ENCODE assay signal across 14 cellular contexts in the genomic region with DNA sequence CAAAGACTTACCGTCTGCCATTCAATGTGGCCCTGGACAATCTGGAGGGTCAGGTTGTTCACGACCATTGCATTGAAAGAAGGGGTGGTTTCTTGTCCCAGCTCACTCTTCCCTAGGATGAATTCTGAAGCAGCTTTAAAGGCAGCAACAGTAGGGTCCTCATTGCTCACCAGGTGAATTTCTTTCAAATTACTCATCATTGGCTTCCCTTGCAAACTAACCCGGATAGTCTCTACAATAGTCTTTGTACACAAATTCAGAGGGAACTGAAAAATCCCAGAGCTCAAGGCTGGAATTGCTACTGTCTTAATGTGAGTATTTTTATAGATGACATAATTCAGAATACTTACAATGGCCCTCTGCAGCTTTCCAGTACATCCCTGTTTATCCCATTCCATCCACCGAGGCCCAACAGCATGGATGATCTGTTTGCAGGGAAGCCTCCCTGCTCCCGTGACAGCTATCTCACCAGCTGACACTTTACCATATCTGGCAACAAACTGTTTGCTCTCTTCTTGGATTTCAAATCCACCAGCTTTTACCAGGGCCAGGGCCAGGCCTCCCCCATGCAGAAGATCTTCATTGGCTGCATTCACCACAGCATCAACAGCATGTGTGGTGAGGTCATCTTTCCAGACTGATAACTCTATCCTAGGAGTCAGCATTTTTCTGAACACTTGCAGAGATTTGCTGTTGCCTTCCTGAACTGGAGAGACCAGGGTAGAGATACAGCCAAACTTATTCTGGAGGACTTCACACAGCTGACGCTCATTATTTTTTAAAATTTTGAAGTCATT. TPM values are rescaled to one million over a fixed set of nuclear protein-coding genes. Genes with fewer than 3 reads are reported as not detected.
DNase-seq lines count a peak whose midpoint lies in the region; ATAC-seq, FAIRE-seq and TF ChIP-seq lines count a peak whose summit lies in the region.
"Had no signal": no experiment of that assay in that cellular context is flagged by ENCODE, and none has a peak within 500 bp of the region (broad histone marks: within the 10 kb centered on the region; RNA-seq: fewer than 3 reads in every experiment).

No MANE protein-coding gene starts in this region.

- peak overlapping the region; percentile 31 for H4K8ac ChIP-seq in mesendoderm (ENCODE audit: low read depth, low read length)

- no peak for ATAC-seq in GM21526 (IDR thresholded peaks at IDR 0.05; ENCODE audit: low FRiP score, unreplicated experiment)

- no peaks in the 10 kb centered on the region for H3K79me2 ChIP-seq in mesendoderm (ENCODE audit: control insufficient read depth, insufficient read depth, low read length)

- H3K4me3 ChIP-seq in Caco-2 (ENCODE audit: low read depth, low read length) (no peak overlapping the region), bronchial epithelial cell (ENCODE audit: low read depth, low read length) (no peak overlapping the region), mesendoderm (ENCODE audit: low read length) (no peak overlapping the region)

- DNase-seq in Caco-2 (no peak), M059J (ENCODE audit: low read depth) (peak; percentile 66), bronchial epithelial cell (ENCODE audit: low read depth) (peak; percentile 47), mesendoderm (peak; percentile 66), HuH-7 (ENCODE audit: low spot score) (no peak), inferior parietal cortex (ENCODE audit: extremely low spot score) (no peak)
- DNase-seq in activated CD4-positive, alpha-beta T cell treated with anti-CD3 and anti-CD28 coated beads, Interleukin-2, amount 50 U/mL, for 1 hour, result no peak
- DNase-seq: aorta; CD4-positive, alpha-beta memory T cell; NCI-H1092 treated with DMSO at 0.1 percent for 48 hours; NCI-H82 had no signal

- H3K36me3 ChIP-seq in Caco-2 (ENCODE audit: control insufficient read depth, insufficient read depth, low read length) (no peaks in the 10 kb centered on the region; the same call in 1 of the 2 replicates), bronchial epithelial cell (ENCODE audit: control insufficient read depth, insufficient read depth, low read length) (peaks cover 9% of the 10 kb centered on the region), mesendoderm (ENCODE audit: control insufficient read depth, insufficient read depth, low read length) (no peaks in the 10 kb centered on the region)

- H3K23ac ChIP-seq in mesendoderm (ENCODE audit: low read length), result no peak overlapping the region

- peak overlapping the region; percentile 28 for H3K27ac ChIP-seq in mesendoderm (ENCODE audit: low read depth, low read length)
- H3K27ac ChIP-seq: VCaP had no signal

- FAIRE-seq in bronchial epithelial cell (lab: Jason Lieb, UNC), result no peak
- FAIRE-seq: endometrium had no signal

- H3K36me3 Mint-ChIP-seq in Caco-2 (ENCODE audit: insufficient read depth, unreplicated experiment), result peaks cover 8% of the 10 kb centered on the region

- H3K4me1 ChIP-seq in Caco-2 (no peaks in the 10 kb centered on the region), mesendoderm (ENCODE audit: control insufficient read depth, low read depth, low read length) (peaks cover 2% of the 10 kb centered on the region)

- H2BK5ac ChIP-seq in mesendoderm (ENCODE audit: low read length), result no peak overlapping the region

- no peaks in the 10 kb centered on the region for H3K79me1 ChIP-seq in mesendoderm (ENCODE audit: low read length)

- BruUV-seq in Caco-2 (replicated peaks; lab: Mats Ljungman, UMichigan), result TSS peak; percentile 27

- H3K9ac ChIP-seq in mesendoderm (ENCODE audit: low read length), result no peak overlapping the region

- no peak overlapping the region for H3K27ac Mint-ChIP-seq in Caco-2 (ENCODE audit: unreplicated experiment)

- H3K9me3 ChIP-seq in Caco-2, result no peaks in the 10 kb centered on the region

- no peaks in the 10 kb centered on the region for H3K4me1 Mint-ChIP-seq in Caco-2 (ENCODE audit: low read depth, unreplicated experiment)

- no peak overlapping the region for H3K4me3 Mint-ChIP-seq in Caco-2 (ENCODE audit: unreplicated experiment)
- H3K4me3 Mint-ChIP-seq: CD4-positive, alpha-beta memory T cell had no signal

- WGBS in mesendoderm (ENCODE audit: extremely low coverage, insufficient coverage, low lambda C conversion rate), result no CpG with 5 or more reads among the region's 6 CpGs

- no peaks in the 10 kb centered on the region for H3K27me3 ChIP-seq in Caco-2 (replicated peaks; ENCODE audit: control insufficient read depth, insufficient read depth, low read length)
- no peaks in the 10 kb centered on the region for H3K27me3 ChIP-seq in bronchial epithelial cell (ENCODE audit: control insufficient read depth, insufficient read depth, low read length)
- no peaks in the 10 kb centered on the region for H3K27me3 ChIP-seq in mesendoderm (ENCODE audit: insufficient read depth, low read length, poor library complexity)

- H4K5ac ChIP-seq in mesendoderm (ENCODE audit: low read length), result no peak overlapping the region

- no peak for TF ChIP-seq CTCF in Caco-2 (IDR thresholded peaks at IDR 0.05; ENCODE audit: insufficient read depth in 1 of 2, low read depth in 1 of 2, low read length in 1 of 2, severe bottlenecking in 1 of 2, unreplicated experiment in 1 of 2)
- no peak for TF ChIP-seq CTCF in bronchial epithelial cell (IDR thresholded peaks at IDR 0.05; ENCODE audit: insufficient read depth, low read length, severe bottlenecking)

- H2BK120ac ChIP-seq in mesendoderm (ENCODE audit: low read depth, low read length), result no peak overlapping the region

- intact Hi-C loops in Caco-2 (cut with micrococcal nuclease; ENCODE audit: unreplicated experiment), result no loop called here

- H3K9me3 Mint-ChIP-seq in Caco-2 (ENCODE audit: unreplicated experiment), result no peaks in the 10 kb centered on the region
- H3K9me3 Mint-ChIP-seq: CD4-positive, alpha-beta memory T cell had no signal

- H3K27me3 Mint-ChIP-seq in Caco-2 (ENCODE audit: insufficient read depth, unreplicated experiment), result no peaks in the 10 kb centered on the region
- H3K27me3 Mint-ChIP-seq: CD4-positive, alpha-beta memory T cell had no signal

- H2AK5ac ChIP-seq in mesendoderm (ENCODE audit: low read length), result no peak overlapping the region

- POLR2A ChIA-PET in Caco-2 (lab: Charles Lee), result no interaction called here

- no peak overlapping the region for H3K4me2 ChIP-seq in mesendoderm (ENCODE audit: low read length)

- CTCF ChIA-PET in Caco-2 (lab: Charles Lee), result no interaction called here

- no peak overlapping the region for H3K56ac ChIP-seq in mesendoderm (ENCODE audit: low read length)

- H3K4ac ChIP-seq in mesendoderm (ENCODE audit: low read depth, low read length), result no peak overlapping the region

- no peak overlapping the region for H3K18ac ChIP-seq in mesendoderm (ENCODE audit: low read length)

- no peak overlapping the region for H2BK15ac ChIP-seq in mesendoderm (replicated peaks; ENCODE audit: low read depth)

RNA-seq across cellular contexts. Expression of a gene that starts 8.6 kb away (rescaled TPM):
- total RNA-seq in Caco-2 (2022) (15.8 and 16.1 TPM in 2 replicates), bronchial epithelial cell (4.5 and 8.1 TPM in 2 replicates)
- total RNA-seq in M059J (2014; rRNA removed; shearing (Covaris generic)), result 143 and 192 TPM in 2 replicates
- 2.4 TPM for polyA plus RNA-seq in mesendoderm (2013, experiment 1 of 2)
- polyA plus RNA-seq in mesendoderm (2013, experiment 2 of 2), result 2.4 TPM

RNA-seq across cellular contexts. Expression of a gene that starts 8.7 kb away (rescaled TPM):
- 17.3 and 21.9 TPM in 2 replicates for total RNA-seq in Caco-2 (2022)
- 109 and 174 TPM in 2 replicates for total RNA-seq in M059J (2014; rRNA removed; shearing (Covaris generic))
- total RNA-seq in bronchial epithelial cell, result 5.0 and 6.4 TPM in 2 replicates
- polyA plus RNA-seq in mesendoderm (2013, experiment 1 of 2), result 3.6 TPM
- 3.5 TPM for polyA plus RNA-seq in mesendoderm (2013, experiment 2 of 2)

RNA-seq across cellular contexts. Expression of a gene that starts 22.0 kb away (rescaled TPM):
- total RNA-seq in Caco-2 (2022) (0.07 TPM in 1 of 2 replicates, not detected in the other), bronchial epithelial cell (0.13 and 0.26 TPM in 2 replicates)
- 0.20 TPM in 1 of 2 replicates, not detected in the other for total RNA-seq in M059J (2014; rRNA removed; shearing (Covaris generic))
- 0.29 TPM for polyA plus RNA-seq in mesendoderm (2013, experiment 1 of 2)
- 0.39 TPM for polyA plus RNA-seq in mesendoderm (2013, experiment 2 of 2)

RNA-seq across cellular contexts. Expression of a gene that starts 40.7 kb away (rescaled TPM):
- 82.0 and 84.6 TPM in 2 replicates for total RNA-seq in Caco-2 (2022)
- total RNA-seq in M059J (2014; rRNA removed; shearing (Covaris generic)), result 40.8 and 65.1 TPM in 2 replicates
- total RNA-seq in bronchial epithelial cell, result 28.4 and 36.4 TPM in 2 replicates
- 41.4 TPM for polyA plus RNA-seq in mesendoderm (2013, experiment 1 of 2)
- polyA plus RNA-seq in mesendoderm (2013, experiment 2 of 2), result 41.0 TPM

Comparison
In these comparisons a context has a peak if more than half of its experiments do, and no peak if none do; other contexts are left out.
1. DNase-seq: peak in M059J (single experiment), bronchial epithelial cell (single experiment) and mesendoderm (single experiment); none in Caco-2 (0 of 2), HuH-7 (single experiment), activated CD4-positive, alpha-beta T cell treated with anti-CD3 and anti-CD28 coated beads, Interleukin-2, amount 50 U/mL, for 1 hour (single experiment) and inferior parietal cortex (single experiment).